10 cellular contexts compared by ENCODE assay signal in the genomic region with DNA sequence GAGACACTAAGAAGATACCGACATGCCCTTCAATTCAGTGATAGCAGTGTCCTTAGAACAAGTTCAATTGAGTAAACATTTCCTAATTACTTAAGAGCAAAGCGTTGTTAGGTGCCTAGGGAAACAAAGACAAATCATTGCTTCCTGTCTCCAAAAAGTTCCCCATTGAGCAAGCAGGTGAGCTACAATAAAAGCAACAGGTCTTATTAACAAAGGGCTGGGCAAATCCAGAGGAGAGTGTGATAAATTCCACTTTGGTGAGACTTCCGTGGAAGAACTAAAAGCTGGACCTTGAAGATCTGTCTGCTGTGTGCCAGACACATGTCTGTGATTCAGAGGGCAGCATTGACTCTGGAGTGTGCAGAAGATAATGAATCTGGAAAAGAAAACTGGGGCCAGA. TPM values are rescaled to one million over a fixed set of nuclear protein-coding genes. Genes with fewer than 3 reads are reported as not detected.
A peak's percentile ranks its signal among the peaks of the same experiment; 100 is the strongest.
DNase-seq lines count a peak whose midpoint lies in the region; ATAC-seq, FAIRE-seq and TF ChIP-seq lines count a peak whose summit lies in the region.
"Had no signal": no experiment of that assay in that cellular context is flagged by ENCODE, and none has a peak within 500 bp of the region (broad histone marks: within the 10 kb centered on the region; RNA-seq: fewer than 3 reads in every experiment).

No MANE protein-coding gene starts in this region.

- peaks cover 15% of the 10 kb centered on the region for H3K4me1 Mint-ChIP-seq in astrocyte (ENCODE audit: low read depth, unreplicated experiment)
- H3K4me1 Mint-ChIP-seq in nephron: peaks cover 23% of the 10 kb centered on the region

- H3K27me3 Mint-ChIP-seq in astrocyte (ENCODE audit: low read depth, unreplicated experiment) (no peaks in the 10 kb centered on the region), nephron (ENCODE audit: low read depth) (no peaks in the 10 kb centered on the region)

- H2AFZ ChIP-seq in astrocyte (ENCODE audit: low read depth, low read length): no peak overlapping the region

- H3K4me3 Mint-ChIP-seq in astrocyte (ENCODE audit: unreplicated experiment) (peak overlapping the region; percentile 92), nephron (peak overlapping the region; percentile 82 to 89 (median 87))

- H3K36me3 ChIP-seq in astrocyte (ENCODE audit: insufficient read depth, low read length): no peaks in the 10 kb centered on the region

- H3K27ac Mint-ChIP-seq in astrocyte (ENCODE audit: unreplicated experiment) (peak overlapping the region; percentile 86), nephron (peak overlapping the region in 2 of 3 experiments; percentile 93 to 94)

- FAIRE-seq in astrocyte (lab: Jason Lieb, UNC): no peak

- peaks cover 38% of the 10 kb centered on the region for H3K79me2 ChIP-seq in astrocyte (ENCODE audit: insufficient read depth, low read length)

- no peak for ATAC-seq in left colon
- no peak for ATAC-seq in HG02610 (IDR thresholded peaks at IDR 0.05; ENCODE audit: unreplicated experiment)

- intact Hi-C loops in left colon (cut with DNase I, micrococcal nuclease): no loop called here

- H4K20me1 ChIP-seq in astrocyte (ENCODE audit: insufficient read depth, low read length): peaks cover 19% of the 10 kb centered on the region

- H3K36me3 Mint-ChIP-seq in astrocyte (ENCODE audit: low read depth, unreplicated experiment): no peaks in the 10 kb centered on the region
- peaks cover 7% of the 10 kb centered on the region for H3K36me3 Mint-ChIP-seq in nephron (ENCODE audit: low read depth)

- peaks cover under 1% of the 10 kb centered on the region for H3K9me3 Mint-ChIP-seq in astrocyte (ENCODE audit: unreplicated experiment)
- H3K9me3 Mint-ChIP-seq in nephron: peaks cover 7% of the 10 kb centered on the region

- TF ChIP-seq CTCF in astrocyte (IDR thresholded peaks at IDR 0.05; ENCODE audit: insufficient read depth, low read depth, low read length) (no peak), nephron (IDR thresholded peaks at IDR 0.05; ENCODE audit: unreplicated experiment in 3 of 3) (no peak)

- H3K4me2 ChIP-seq in astrocyte (ENCODE audit: low read length): peak overlapping the region; percentile 90

- no peaks in the 10 kb centered on the region for H3K27me3 ChIP-seq in astrocyte (ENCODE audit: insufficient read depth, low read length)

- H3K4me1 ChIP-seq in astrocyte (ENCODE audit: insufficient read depth, low read length): peaks cover 10% of the 10 kb centered on the region

- peak overlapping the region; percentile 92 for H3K9ac ChIP-seq in astrocyte (ENCODE audit: low read length)

- no peaks in the 10 kb centered on the region for H3K9me3 ChIP-seq in astrocyte (ENCODE audit: insufficient read depth, low read depth, low read length)

- DNase-seq in NCI-H1105 treated with DMSO at 0.1 percent for 48 hours (lab: John Stamatoyannopoulos, UW) (peak; percentile 8), NCI-H1105 (lab: John Stamatoyannopoulos, UW) (no peak), NCI-H1436 treated with DMSO at 0.1 percent for 48 hours (lab: John Stamatoyannopoulos, UW) (peak; percentile 28), astrocyte (ENCODE audit: low read depth) (peak; percentile 22), left colon (no peak), islet precursor cell (no peak)
- DNase-seq: NCI-H1694 treated with DMSO at 0.1 percent for 48 hours; stimulated activated naive CD4-positive, alpha-beta T cell treated with Interleukin-2 at 50 U/mL for 16 hours had no signal

- H3K27ac ChIP-seq in astrocyte (ENCODE audit: low read depth, low read length): no peak overlapping the region

- no peak overlapping the region for H3K4me3 ChIP-seq in astrocyte (ENCODE audit: insufficient read depth, low read depth, low read length)

RNA-seq across cellular contexts. Expression of a gene that starts 1.9 kb away (rescaled TPM):
- total RNA-seq in astrocyte (44.8 and 47.0 TPM in 2 replicates), left colon (10 to 100 TPM; 22.3 to 24.5 TPM)

RNA-seq across cellular contexts. Expression of a gene that starts 47.4 kb away (rescaled TPM):
- total RNA-seq in astrocyte (4.2 and 5.7 TPM in 2 replicates), left colon (1 to 10 TPM; 1.4 to 3.0 TPM)

Comparison
In these comparisons a context has a peak if more than half of its experiments do, and no peak if none do; other contexts are left out.
1. DNase-seq: peak in NCI-H1105 treated with DMSO at 0.1 percent for 48 hours (single experiment), NCI-H1436 treated with DMSO at 0.1 percent for 48 hours (single experiment) and astrocyte (single experiment); none in NCI-H1105 (single experiment), left colon (0 of 2) and islet precursor cell (single experiment).